In genomic region chr16:1705324-1705687, GRCh38 we compare ENCODE assay signal across 1 cellular context.
TF ChIP-seq lines count a peak whose summit lies in the region.

No MANE protein-coding gene starts in this region.

TF ChIP-seq in HepG2, 621 proteins besides CTCF, POLR2A, EP300 and RAD21:
- TF ChIP-seq ZNF121 (CRISPR knock-in tag; IDR thresholded peaks at IDR 0.05) (0 out of 2 replicates have a peak, but pooled peaks have one; percentile 21), ZNF878 (CRISPR knock-in tag; IDR thresholded peaks at IDR 0.05) (0 out of 2 replicates have a peak, but pooled peaks have one; percentile 44), ZBTB42 (CRISPR knock-in tag; IDR thresholded peaks at IDR 0.05) (0 out of 2 replicates have a peak, but pooled peaks have one; percentile 12), ZNF790 (CRISPR knock-in tag; IDR thresholded peaks at IDR 0.05; ENCODE audit: borderline replicate concordance) (0 out of 2 replicates have a peak, but pooled peaks have one; percentile 4), GZF1 (CRISPR knock-in tag; IDR thresholded peaks at IDR 0.05) (0 out of 2 replicates have a peak, but pooled peaks have one; percentile 9), ZBTB10 (CRISPR knock-in tag; IDR thresholded peaks at IDR 0.05; ENCODE audit: borderline replicate concordance) (peak; percentile 5; the same call in 1 of the 2 replicates), ZBTB4 (CRISPR knock-in tag; IDR thresholded peaks at IDR 0.05; ENCODE audit: borderline replicate concordance) (0 out of 2 replicates have a peak, but pooled peaks have one; percentile 7)
